ENCODE assay signal across 11 cellular contexts in the genomic region with DNA sequence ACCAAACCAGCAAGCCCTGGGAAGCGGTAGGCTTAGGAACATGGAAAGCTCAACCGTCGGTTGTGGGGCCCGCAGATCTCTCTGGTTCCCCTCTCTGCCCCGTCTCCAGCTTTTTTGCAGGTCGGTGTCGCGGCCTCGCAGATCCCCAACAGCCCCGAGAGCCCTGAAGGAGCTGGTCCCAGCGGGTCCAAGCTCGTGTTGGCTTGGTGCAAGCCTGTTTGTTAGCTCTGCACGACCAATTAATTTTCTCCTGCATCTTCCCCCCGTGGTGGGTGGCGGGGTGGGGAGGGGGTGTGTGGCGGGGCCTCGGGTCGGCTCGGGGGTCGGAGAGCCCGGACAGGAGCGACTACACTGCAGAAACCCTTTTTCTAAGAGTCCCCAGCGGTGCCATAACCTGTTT. TPM values are rescaled to one million over a fixed set of nuclear protein-coding genes. Genes with fewer than 3 reads are reported as not detected.
A peak's percentile ranks its signal among the peaks of the same experiment; 100 is the strongest.
DNase-seq lines count a peak whose midpoint lies in the region; ATAC-seq and TF ChIP-seq lines count a peak whose summit lies in the region.
"Had no signal": no experiment of that assay in that cellular context is flagged by ENCODE, and none has a peak within 500 bp of the region (broad histone marks: within the 10 kb centered on the region; RNA-seq: fewer than 3 reads in every experiment).

No MANE protein-coding gene starts in this region.

- WGBS in thyroid gland, 2 donors: 3% methylated on average over 14 to 15 of the region's 23 CpGs

- H3K4me1 Mint-ChIP-seq in stimulated activated naive CD8-positive, alpha-beta T cell treated with anti-CD3 and anti-CD28 coated beads, Interleukin-15, Interleukin-2, amounts not matched to agents 100 ng/mL and 50 ng/mL, for 24 hours (ENCODE audit: low read depth): peaks cover 5% of the 10 kb centered on the region
- peaks cover 8% of the 10 kb centered on the region for H3K4me1 Mint-ChIP-seq in nephron
- H3K4me1 Mint-ChIP-seq in activated CD4-positive, alpha-beta T cell treated with anti-CD3 and anti-CD28 coated beads for 36 hours: peaks cover 4% of the 10 kb centered on the region

- no peaks in the 10 kb centered on the region for H3K36me3 Mint-ChIP-seq in stimulated activated naive CD8-positive, alpha-beta T cell treated with anti-CD3 and anti-CD28 coated beads, Interleukin-15, Interleukin-2, amounts not matched to agents 100 ng/mL and 50 ng/mL, for 24 hours (ENCODE audit: low read depth)
- no peaks in the 10 kb centered on the region for H3K36me3 Mint-ChIP-seq in nephron (ENCODE audit: low read depth)
- H3K36me3 Mint-ChIP-seq in activated CD4-positive, alpha-beta T cell treated with anti-CD3 and anti-CD28 coated beads for 36 hours (ENCODE audit: low read depth): no peaks in the 10 kb centered on the region

- peak overlapping the region; percentile 57 for H3K4me3 Mint-ChIP-seq in stimulated activated naive CD8-positive, alpha-beta T cell treated with anti-CD3 and anti-CD28 coated beads, Interleukin-15, Interleukin-2, amounts not matched to agents 100 ng/mL and 50 ng/mL, for 24 hours
- H3K4me3 Mint-ChIP-seq in nephron: peak overlapping the region; percentile 73 to 76 (median 76)
- H3K4me3 Mint-ChIP-seq in activated CD4-positive, alpha-beta T cell treated with anti-CD3 and anti-CD28 coated beads for 36 hours: no peak overlapping the region

- no peak overlapping the region for H3K27ac Mint-ChIP-seq in stimulated activated naive CD8-positive, alpha-beta T cell treated with anti-CD3 and anti-CD28 coated beads, Interleukin-15, Interleukin-2, amounts not matched to agents 100 ng/mL and 50 ng/mL, for 24 hours
- H3K27ac Mint-ChIP-seq in nephron: no peak overlapping the region
- H3K27ac Mint-ChIP-seq in activated CD4-positive, alpha-beta T cell treated with anti-CD3 and anti-CD28 coated beads for 36 hours: no peak overlapping the region

- POLR2A ChIA-PET in activated CD4-positive, alpha-beta T cell treated with anti-CD3 and anti-CD28 coated beads for 36 hours (lab: Charles Lee): no interaction called here

- TF ChIP-seq CTCF in nephron (IDR thresholded peaks at IDR 0.05; ENCODE audit: unreplicated experiment in 3 of 3): no peak
- no peak for TF ChIP-seq CTCF in thyroid gland (IDR thresholded peaks at IDR 0.05)

- DNase-seq in stimulated activated naive CD8-positive, alpha-beta T cell treated with anti-CD3 and anti-CD28 coated beads, Interleukin-15, Interleukin-2, amounts not matched to agents 100 U/mL and 50 U/mL, for 24 hours: no peak
- DNase-seq in ecto neural progenitor cell (ENCODE audit: low spot score) (peak; percentile 53), thyroid gland (no peak)
- DNase-seq in activated CD4-positive, alpha-beta T cell treated with anti-CD3 and anti-CD28 coated beads for 36 hours: no peak
- DNase-seq: activated effector memory CD4-positive, alpha-beta T cell treated with Interleukin-2 at 50 U/mL for 16 hours; GOT3 had no signal

- peaks cover 5% of the 10 kb centered on the region for H3K9me3 Mint-ChIP-seq in stimulated activated naive CD8-positive, alpha-beta T cell treated with anti-CD3 and anti-CD28 coated beads, Interleukin-15, Interleukin-2, amounts not matched to agents 100 ng/mL and 50 ng/mL, for 24 hours
- H3K9me3 Mint-ChIP-seq in nephron: no peaks in the 10 kb centered on the region
- H3K9me3 Mint-ChIP-seq in activated CD4-positive, alpha-beta T cell treated with anti-CD3 and anti-CD28 coated beads for 36 hours (ENCODE audit: low read depth): no peaks in the 10 kb centered on the region

- H3K27me3 Mint-ChIP-seq in stimulated activated naive CD8-positive, alpha-beta T cell treated with anti-CD3 and anti-CD28 coated beads, Interleukin-15, Interleukin-2, amounts not matched to agents 100 ng/mL and 50 ng/mL, for 24 hours: peaks cover 69% of the 10 kb centered on the region
- H3K27me3 Mint-ChIP-seq in nephron (ENCODE audit: low read depth): peaks cover 97% of the 10 kb centered on the region
- H3K27me3 Mint-ChIP-seq in activated CD4-positive, alpha-beta T cell treated with anti-CD3 and anti-CD28 coated beads for 36 hours: peaks cover 65% of the 10 kb centered on the region

- no peak overlapping the region for H3K4me3 ChIP-seq in thyroid gland (replicated peaks in 1 of 3)

- no peaks in the 10 kb centered on the region for H3K27me3 ChIP-seq in thyroid gland

- no peak for ATAC-seq in stimulated activated naive CD8-positive, alpha-beta T cell treated with anti-CD3 and anti-CD28 coated beads, Interleukin-15, Interleukin-2, amounts not matched to agents 100 U/mL and 50 U/mL, for 24 hours
- ATAC-seq in activated CD4-positive, alpha-beta T cell treated with anti-CD3 and anti-CD28 coated beads for 36 hours: no peak
- ATAC-seq in HG02759 (IDR thresholded peaks at IDR 0.05; ENCODE audit: unreplicated experiment) (no peak), GM19452 (IDR thresholded peaks at IDR 0.05; ENCODE audit: unreplicated experiment) (no peak)

- CTCF ChIA-PET in activated CD4-positive, alpha-beta T cell treated with anti-CD3 and anti-CD28 coated beads for 36 hours (lab: Charles Lee): interaction anchor here (0.6 kb wide), 1 partner anchor 43 kb away, joined by 3 read pairs; no protein-coding TSS in a partner anchor

- intact Hi-C loops in activated CD4-positive, alpha-beta T cell treated with anti-CD3 and anti-CD28 coated beads for 36 hours (cut with DNase I, micrococcal nuclease): no loop called here
- intact Hi-C loops in thyroid gland (cut with DNase I): no loop called here

- H3K4me1 ChIP-seq in thyroid gland: peaks cover 0 to 3% of the 10 kb centered on the region in 2 donors

- no peak for TF ChIP-seq POLR2A in thyroid gland (IDR thresholded peaks at IDR 0.05)

- H3K9me3 ChIP-seq in thyroid gland: no peaks in the 10 kb centered on the region

- no peaks in the 10 kb centered on the region for H3K36me3 ChIP-seq in thyroid gland

- H3K27ac ChIP-seq in thyroid gland: no peak overlapping the region
- H3K27ac ChIP-seq: RWPE1 had no signal

RNA-seq across cellular contexts. Expression of a gene that starts 0.4 kb away (rescaled TPM):
- total RNA-seq in activated CD4-positive, alpha-beta T cell treated with anti-CD3 and anti-CD28 coated beads for 36 hours: not detected
- total RNA-seq in thyroid gland: under 1 TPM; 0.05 to 0.46 (median 0.19) TPM
